In genomic region chr2:240560084-240560479, GRCh38 we compare ENCODE assay signal across 1 cellular context.
TF ChIP-seq lines count a peak whose summit lies in the region.

Gene DUSP28, plus strand, starts transcription at chr2:240560357. Its CDS starts 328 bp downstream, at chr2:240560685.

TF ChIP-seq in HepG2, 621 proteins besides CTCF, POLR2A, EP300 and RAD21 (continued from another document and continues in another):
- TF ChIP-seq ZHX2 (IDR thresholded peaks at IDR 0.05; ENCODE audit: low read depth) (peak; percentile 88), ZHX2 (CRISPR knock-in tag; IDR thresholded peaks at IDR 0.05; ENCODE audit: borderline replicate concordance) (no peak), DMAP1 (CRISPR knock-in tag; IDR thresholded peaks at IDR 0.05) (peak; percentile 92), ZNF318 (CRISPR knock-in tag; IDR thresholded peaks at IDR 0.05) (0 out of 2 replicates have a peak, but pooled peaks have one; percentile 53), CERS6 (CRISPR knock-in tag; IDR thresholded peaks at IDR 0.05) (no peak), ZNF350 (CRISPR knock-in tag; IDR thresholded peaks at IDR 0.05; ENCODE audit: borderline replicate concordance, low read depth) (no peak; the same call in 1 of the 2 replicates), STAT5B (CRISPR knock-in tag; IDR thresholded peaks at IDR 0.05) (peak; percentile 62; the same call in 1 of the 2 replicates), GMEB1 (CRISPR knock-in tag; IDR thresholded peaks at IDR 0.05; ENCODE audit: borderline replicate concordance) (peak; percentile 88), NR2F2 (IDR thresholded peaks at IDR 0.05; ENCODE audit: borderline replicate concordance, low read depth) (peak; percentile 12; the same call in 1 of the 2 replicates), SSRP1 (CRISPR knock-in tag; IDR thresholded peaks at IDR 0.05) (no peak), ZNF768 (CRISPR knock-in tag; IDR thresholded peaks at IDR 0.05) (peak; percentile 48), ZBTB21 (CRISPR knock-in tag; IDR thresholded peaks at IDR 0.05) (no peak), PBX2 (CRISPR knock-in tag; IDR thresholded peaks at IDR 0.05) (no peak), RBAK (CRISPR knock-in tag; IDR thresholded peaks at IDR 0.05) (no peak), ZNF670 (CRISPR knock-in tag; IDR thresholded peaks at IDR 0.05; ENCODE audit: borderline replicate concordance) (peak; percentile 76; the same call in 1 of the 2 replicates), IRF1 (CRISPR knock-in tag; IDR thresholded peaks at IDR 0.05; ENCODE audit: low read depth) (no peak), TARDBP (CRISPR knock-in tag; IDR thresholded peaks at IDR 0.05) (no peak), CREBL2 (CRISPR knock-in tag; IDR thresholded peaks at IDR 0.05; ENCODE audit: borderline replicate concordance) (no peak), SP5 (CRISPR knock-in tag; IDR thresholded peaks at IDR 0.05; ENCODE audit: borderline replicate concordance, low read depth) (peak; percentile 57; the same call in 1 of the 2 replicates), ARNTL (CRISPR knock-in tag; IDR thresholded peaks at IDR 0.05) (peak; percentile 95), IKZF4 (CRISPR knock-in tag; IDR thresholded peaks at IDR 0.05; ENCODE audit: borderline replicate concordance, low read depth, not compliant biosample characterization) (no peak), RAD51 (IDR thresholded peaks at IDR 0.05; ENCODE audit: borderline replicate concordance) (no peak), DBP (CRISPR knock-in tag; IDR thresholded peaks at IDR 0.05; ENCODE audit: not compliant biosample characterization) (peak; percentile 49), ZFP1 (CRISPR knock-in tag; IDR thresholded peaks at IDR 0.05) (no peak; the same call in 1 of the 2 replicates), ZNF30 (CRISPR knock-in tag; IDR thresholded peaks at IDR 0.05) (peak; percentile 43; the same call in 1 of the 2 replicates), RERE (CRISPR knock-in tag; IDR thresholded peaks at IDR 0.05; ENCODE audit: low read depth) (peak; percentile 41; the same call in 1 of the 2 replicates), ZNF230 (CRISPR knock-in tag; IDR thresholded peaks at IDR 0.05) (peak; percentile 72)
